8 cellular contexts compared by ENCODE assay signal in the genomic region with DNA sequence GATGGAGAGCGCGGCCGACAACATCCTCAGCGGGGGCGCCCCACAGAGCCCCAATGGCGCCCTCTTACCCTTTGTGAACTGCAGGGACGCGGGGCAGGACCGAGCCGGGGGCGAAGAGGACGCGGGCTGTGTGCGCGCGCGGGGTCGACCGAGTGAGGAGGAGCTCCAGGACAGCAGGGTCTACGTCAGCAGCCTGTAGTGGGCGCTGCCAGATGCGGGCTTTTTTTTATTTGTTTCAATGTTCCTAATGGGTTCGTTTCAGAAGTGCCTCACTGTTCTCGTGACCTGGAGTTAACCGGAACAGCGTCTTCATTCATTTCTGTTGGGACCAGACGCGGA.
A peak's percentile ranks its signal among the peaks of the same experiment; 100 is the strongest.
DNase-seq lines count a peak whose midpoint lies in the region; ATAC-seq and TF ChIP-seq lines count a peak whose summit lies in the region.

No MANE protein-coding gene starts in this region.

- peaks cover 0 to 6% of the 10 kb centered on the region in 2 donors for H3K27me3 Mint-ChIP-seq in natural killer cell treated with Interleukin-12 subunit alpha and Interleukin-12 subunit beta and Interleukin-15 and Interleukin-18, amount 100 ng/mL, for 72 hours

- peak overlapping the region; percentile 69 to 70 for H3K27ac Mint-ChIP-seq in natural killer cell treated with Interleukin-12 subunit alpha and Interleukin-12 subunit beta and Interleukin-15 and Interleukin-18, amount 100 ng/mL, for 72 hours

- no peak for TF ChIP-seq EP300 in tibial nerve (IDR thresholded peaks at IDR 0.05)

- H3K9me3 ChIP-seq in tibial nerve = no peaks in the 10 kb centered on the region

- H3K4me1 Mint-ChIP-seq in natural killer cell treated with Interleukin-12 subunit alpha and Interleukin-12 subunit beta and Interleukin-15 and Interleukin-18, amount 100 ng/mL, for 72 hours (ENCODE audit: low read depth in 2 of 2) = peaks cover 31% of the 10 kb centered on the region in 2 donors

- TF ChIP-seq CTCF in coronary artery (IDR thresholded peaks at IDR 0.05) (no peak), tibial nerve (IDR thresholded peaks at IDR 0.05) (no peak)

- TF ChIP-seq POLR2A in tibial nerve (IDR thresholded peaks at IDR 0.05) = no peak

- no peaks in the 10 kb centered on the region for H3K9me3 Mint-ChIP-seq in natural killer cell treated with Interleukin-12 subunit alpha and Interleukin-12 subunit beta and Interleukin-15 and Interleukin-18, amount 100 ng/mL, for 72 hours

- peaks cover 0 to 22% of the 10 kb centered on the region in 2 donors for H3K27me3 ChIP-seq in tibial nerve

- no peak overlapping the region for H3K27ac ChIP-seq in coronary artery
- peak overlapping the region in 1 of 4 donors; percentile 67 for H3K27ac ChIP-seq in tibial nerve

- H3K4me3 ChIP-seq in coronary artery (peak overlapping the region; percentile 61), tibial nerve (peak overlapping the region; percentile 10 to 51 (median 29))

- peak overlapping the region; percentile 87 for H3K4me3 Mint-ChIP-seq in natural killer cell treated with Interleukin-12 subunit alpha and Interleukin-12 subunit beta and Interleukin-15 and Interleukin-18, amount 100 ng/mL, for 72 hours

- H3K36me3 ChIP-seq in tibial nerve = peaks cover 0 to 21% (median 0%) of the 10 kb centered on the region in 3 donors

- peaks cover 0 to 12% (median 4%) of the 10 kb centered on the region in 4 donors for H3K4me1 ChIP-seq in tibial nerve

- peak; percentile 18 for ATAC-seq in HG03196 (IDR thresholded peaks at IDR 0.05; ENCODE audit: unreplicated experiment)
- peak; percentile 76 for ATAC-seq in natural killer cell treated with Interleukin-12 subunit alpha and Interleukin-12 subunit beta and Interleukin-15 and Interleukin-18, amount 100 ng/mL, for 72 hours
- ATAC-seq in HG03039 (IDR thresholded peaks at IDR 0.05; ENCODE audit: unreplicated experiment) = no peak

- WGBS in tibial nerve, 2 donors = 13 to 29% methylated on average over 28 of the region's 28 CpGs

- no peaks in the 10 kb centered on the region for H3K36me3 Mint-ChIP-seq in natural killer cell treated with Interleukin-12 subunit alpha and Interleukin-12 subunit beta and Interleukin-15 and Interleukin-18, amount 100 ng/mL, for 72 hours

- peak; percentile 46 for DNase-seq in GF-D8 (lab: John Stamatoyannopoulos, UW)
- DNase-seq in UCSD-AML1 (lab: John Stamatoyannopoulos, UW; ENCODE audit: unreplicated experiment) = peak; percentile 77
- peak; percentile 69 for DNase-seq in coronary artery (ENCODE audit: low spot score)
- no peak for DNase-seq in natural killer cell treated with Interleukin-12 subunit alpha and Interleukin-12 subunit beta and Interleukin-15 and Interleukin-18, amount 100 ng/mL, for 72 hours (ENCODE audit: low spot score)
- no peak for DNase-seq in tibial nerve (ENCODE audit: low spot score in 2 of 2)
- no peak for DNase-seq in putamen (ENCODE audit: low spot score)

Comparison
In these comparisons a context has a peak if more than half of its experiments do, and no peak if none do; other contexts are left out.
1. DNase-seq: peak in GF-D8 (single experiment), UCSD-AML1 (single experiment) and coronary artery (single experiment); none in natural killer cell treated with Interleukin-12 subunit alpha and Interleukin-12 subunit beta and Interleukin-15 and Interleukin-18, amount 100 ng/mL, for 72 hours (single experiment), tibial nerve (0 of 2) and putamen (single experiment).